Comparison of ENCODE assay signal across 1 cellular context in genomic region chr2:36235426-36235825, GRCh38.
TF ChIP-seq lines count a peak whose summit lies in the region.

No MANE protein-coding gene starts in this region.

TF ChIP-seq in GM23338, 12 proteins besides CTCF, POLR2A, EP300 and RAD21 (continued from another document):
- TF ChIP-seq ZNF462 (CRISPR knock-in tag; IDR thresholded peaks at IDR 0.05) (no peak), NANOG (IDR thresholded peaks at IDR 0.05; ENCODE audit: borderline replicate concordance) (no peak), EZH2phosphoT487 (IDR thresholded peaks at IDR 0.05; ENCODE audit: unreplicated experiment) (no peak), JUNB (IDR thresholded peaks at IDR 0.05; ENCODE audit: unreplicated experiment) (no peak), ZNF331 (CRISPR knock-in tag; IDR thresholded peaks at IDR 0.05; ENCODE audit: low read depth) (no peak), EZH2 (IDR thresholded peaks at IDR 0.05; ENCODE audit: low read depth, unreplicated experiment) (no peak)
